ENCODE assay signal across 8 cellular contexts in genomic region chr9:120867676-120868338, GRCh38. TPM values are rescaled to one million over a fixed set of nuclear protein-coding genes. Genes with fewer than 3 reads are reported as not detected.
DNase-seq lines count a peak whose midpoint lies in the region; ATAC-seq and TF ChIP-seq lines count a peak whose summit lies in the region.

No MANE protein-coding gene starts in this region.

- CTCF ChIA-PET in activated B cell treated with CpG ODN at 0.5 μM for 24 hours (lab: Charles Lee): interaction anchor here (0.8 to 4.0 kb wide), 6 partner anchors 22 to 193 kb away, joined by 3 to 26 read pairs (median 8); no protein-coding TSS in a partner anchor

- TF ChIP-seq CTCF in activated B cell treated with CpG ODN at 0.5 μM for 24 hours (IDR thresholded peaks at IDR 0.05) (no peak), glutamatergic neuron (IDR thresholded peaks at IDR 0.05; ENCODE audit: partially characterized antibody, unreplicated experiment) (no peak)

- POLR2A ChIA-PET in activated B cell treated with CpG ODN at 0.5 μM for 24 hours (lab: Charles Lee): interaction anchor here (0.7 to 3.4 kb wide), 12 partner anchors 18 to 78 kb away, joined by 3 to 19 read pairs (median 6); partner anchors contain the start of genes FBXW2 and TRAF1

- H3K36me3 ChIP-seq in H7 (replicated peaks; ENCODE audit: control insufficient read depth, insufficient read depth, low read length) (peaks cover 13% of the 10 kb centered on the region), skeletal muscle satellite cell (ENCODE audit: insufficient read depth, low read length) (peaks cover 28% of the 10 kb centered on the region)

- peak; percentile 36 for DNase-seq in H7
- DNase-seq in activated B cell treated with CpG ODN at 0.5 μM for 24 hours: no peak
- DNase-seq in glutamatergic neuron: no peak
- no peak for DNase-seq in CD1c-positive myeloid dendritic cell (ENCODE audit: extremely low spot score)
- no peak for DNase-seq in NCI-H1694 (lab: John Stamatoyannopoulos, UW)
- no peak for DNase-seq in GM19238 (ENCODE audit: insufficient read length, low spot score)

- peak overlapping the region; percentile 76 for H3K4me3 Mint-ChIP-seq in activated B cell treated with CpG ODN at 0.5 μM for 24 hours
- H3K4me3 Mint-ChIP-seq in glutamatergic neuron (ENCODE audit: unreplicated experiment): peak overlapping the region; percentile 63

- H3K4me1 Mint-ChIP-seq in activated B cell treated with CpG ODN at 0.5 μM for 24 hours (peaks cover 17% of the 10 kb centered on the region), glutamatergic neuron (ENCODE audit: low read depth, unreplicated experiment) (peaks cover 6% of the 10 kb centered on the region)

- peak overlapping the region; percentile 71 for H3K27ac Mint-ChIP-seq in activated B cell treated with CpG ODN at 0.5 μM for 24 hours
- peak overlapping the region; percentile 41 for H3K27ac Mint-ChIP-seq in glutamatergic neuron (ENCODE audit: unreplicated experiment)

- H3K36me3 Mint-ChIP-seq in activated B cell treated with CpG ODN at 0.5 μM for 24 hours (ENCODE audit: low read depth) (peaks cover 17% of the 10 kb centered on the region), glutamatergic neuron (ENCODE audit: unreplicated experiment) (no peaks in the 10 kb centered on the region)

- peaks cover 22% of the 10 kb centered on the region for H3K4me1 ChIP-seq in skeletal muscle satellite cell (ENCODE audit: control insufficient read depth, insufficient read depth, low read length)

- H3K4me3 ChIP-seq in H7 (ENCODE audit: insufficient read depth, low read depth, low read length): peak overlapping the region; percentile 39
- H3K4me3 ChIP-seq in skeletal muscle satellite cell (ENCODE audit: low read length): peak overlapping the region; percentile 67

- H3K27me3 Mint-ChIP-seq in activated B cell treated with CpG ODN at 0.5 μM for 24 hours (no peaks in the 10 kb centered on the region), glutamatergic neuron (ENCODE audit: unreplicated experiment) (peaks cover 2% of the 10 kb centered on the region)

- H3K4me2 ChIP-seq in skeletal muscle satellite cell (ENCODE audit: low read length): peak overlapping the region; percentile 83

- no peaks in the 10 kb centered on the region for H3K9me3 ChIP-seq in skeletal muscle satellite cell (replicated peaks; ENCODE audit: low read length)

- no peaks in the 10 kb centered on the region for H3K27me3 ChIP-seq in H7 (ENCODE audit: control insufficient read depth, insufficient read depth, low read length)
- no peaks in the 10 kb centered on the region for H3K27me3 ChIP-seq in skeletal muscle satellite cell (ENCODE audit: control insufficient read depth, insufficient read depth, low read length)

- H3K9me3 Mint-ChIP-seq in activated B cell treated with CpG ODN at 0.5 μM for 24 hours: no peaks in the 10 kb centered on the region
- H3K9me3 Mint-ChIP-seq in glutamatergic neuron (ENCODE audit: unreplicated experiment): peaks cover 3% of the 10 kb centered on the region

- H3K9ac ChIP-seq in skeletal muscle satellite cell (ENCODE audit: low read depth, low read length): no peak overlapping the region

- intact Hi-C loops in activated B cell treated with CpG ODN at 0.5 μM for 24 hours (cut with micrococcal nuclease): loop anchor here (1.0 to 5.0 kb wide), 7 partner anchors 25 to 253 kb away; partner anchors contain the start of genes FBXW2 and MEGF9

- ATAC-seq in activated B cell treated with CpG ODN at 0.5 μM for 24 hours (ENCODE audit: low read depth): no peak
- ATAC-seq in GM21390 (IDR thresholded peaks at IDR 0.05; ENCODE audit: unreplicated experiment): no peak

RNA-seq across cellular contexts. Expression of gene PHF19, which starts 9.2 kb away (rescaled TPM):
- 35.5 and 40.1 TPM in 2 replicates for total RNA-seq in H7 (2014; rRNA removed; shearing (Covaris generic))
- total RNA-seq in activated B cell treated with CpG ODN at 0.5 μM for 24 hours: 50.2 and 55.3 TPM in 2 replicates
- total RNA-seq in glutamatergic neuron (ENCODE audit: unreplicated experiment): 18.9 TPM
- total RNA-seq in skeletal muscle satellite cell (2012; rRNA removed): 21.0 and 25.8 TPM in 2 replicates

RNA-seq across cellular contexts. Expression of gene PSMD5, which starts 25.1 kb away (rescaled TPM):
- 24.3 and 25.6 TPM in 2 replicates for total RNA-seq in H7 (2014; rRNA removed; shearing (Covaris generic))
- total RNA-seq in activated B cell treated with CpG ODN at 0.5 μM for 24 hours: 34.8 and 38.9 TPM in 2 replicates
- total RNA-seq in glutamatergic neuron (ENCODE audit: unreplicated experiment): 48.5 TPM
- total RNA-seq in skeletal muscle satellite cell (2012; rRNA removed): 30.7 and 33.0 TPM in 2 replicates

RNA-seq across cellular contexts. Expression of gene TRAF1, which starts 58.8 kb away (rescaled TPM):
- 0.97 and 1.4 TPM in 2 replicates for total RNA-seq in H7 (2014; rRNA removed; shearing (Covaris generic))
- 115 and 130 TPM in 2 replicates for total RNA-seq in activated B cell treated with CpG ODN at 0.5 μM for 24 hours
- total RNA-seq in glutamatergic neuron (ENCODE audit: unreplicated experiment): 1.6 TPM
- total RNA-seq in skeletal muscle satellite cell (2012; rRNA removed): 1.1 and 4.1 TPM in 2 replicates

Comparison
In these comparisons a context has a peak if more than half of its experiments do, and no peak if none do; other contexts are left out.
1. RNA of gene TRAF1, which starts 58.8 kb away (total RNA-seq): 115 to 130 TPM in activated B cell treated with CpG ODN at 0.5 μM for 24 hours; 1.6 TPM in glutamatergic neuron (single experiment) and 0.97 to 1.4 TPM in H7; every median in the first group is over 10 times any median in the second.